20 cellular contexts compared by ENCODE assay signal in the genomic region with DNA sequence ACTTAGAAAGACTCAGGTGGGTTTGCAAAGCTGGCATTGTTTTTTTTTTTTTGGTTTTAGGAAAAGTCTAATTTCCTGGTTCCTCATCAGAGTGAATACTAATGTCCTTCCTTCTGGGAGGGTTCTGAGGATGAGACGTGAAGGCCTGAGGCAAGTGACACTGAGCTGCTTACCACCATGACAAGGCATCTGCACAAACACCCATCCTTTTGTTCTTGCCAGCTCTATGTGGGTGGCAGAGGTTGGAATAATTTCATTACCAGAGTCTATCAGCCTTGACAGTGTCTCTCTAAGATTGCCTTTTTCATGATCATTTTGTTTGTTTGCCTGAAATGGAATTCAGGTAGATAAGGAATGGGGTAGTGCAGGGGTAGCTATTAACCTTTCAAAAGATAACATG. TPM values are rescaled to one million over a fixed set of nuclear protein-coding genes. Genes with fewer than 3 reads are reported as not detected.
DNase-seq lines count a peak whose midpoint lies in the region; ATAC-seq and TF ChIP-seq lines count a peak whose summit lies in the region.
"Had no signal": no experiment of that assay in that cellular context is flagged by ENCODE, and none has a peak within 500 bp of the region (broad histone marks: within the 10 kb centered on the region; RNA-seq: fewer than 3 reads in every experiment).

No MANE protein-coding gene starts in this region.

- peaks cover 7% of the 10 kb centered on the region for H3K4me1 ChIP-seq in mesendoderm (ENCODE audit: control insufficient read depth, low read depth, low read length)
- H3K4me1 ChIP-seq: BLaER1 had no signal

- H2BK5ac ChIP-seq in mesendoderm (ENCODE audit: low read length): no peak overlapping the region

- ATAC-seq in HG03135 (IDR thresholded peaks at IDR 0.05; ENCODE audit: unreplicated experiment): no peak
- ATAC-seq: GM12878 had no signal

- no peaks in the 10 kb centered on the region for H3K79me1 ChIP-seq in mesendoderm (ENCODE audit: low read length)

- no peak overlapping the region for H3K27ac ChIP-seq in mesendoderm (ENCODE audit: low read depth, low read length)
- H3K27ac ChIP-seq in coronary artery: no peak overlapping the region
- H3K27ac ChIP-seq: BLaER1 had no signal

- WGBS in mesendoderm (ENCODE audit: extremely low coverage, insufficient coverage, low lambda C conversion rate): no CpG with 5 or more reads among the region's 1 CpG

- no peak overlapping the region for H3K4ac ChIP-seq in mesendoderm (ENCODE audit: low read depth, low read length)

- no peak for TF ChIP-seq CTCF in coronary artery (IDR thresholded peaks at IDR 0.05)

- in situ Hi-C loops in Caki2 (cut with HindIII; ENCODE audit: low pct_unique_long_range_greater_than_20kb, low sequenced_read_pairs): no loop called here
- in situ Hi-C loops in SK-MEL-5 (cut with HindIII; ENCODE audit: low pct_unique_long_range_greater_than_20kb, low sequenced_read_pairs): no loop called here

- no peaks in the 10 kb centered on the region for H3K36me3 ChIP-seq in mesendoderm (ENCODE audit: control insufficient read depth, insufficient read depth, low read length)
- H3K36me3 ChIP-seq: BLaER1 had no signal

- no peaks in the 10 kb centered on the region for H3K27me3 ChIP-seq in mesendoderm (ENCODE audit: insufficient read depth, low read length, poor library complexity)
- H3K27me3 ChIP-seq: BLaER1 had no signal

- H4K5ac ChIP-seq in mesendoderm (ENCODE audit: low read length): no peak overlapping the region

- H3K79me2 ChIP-seq in mesendoderm (ENCODE audit: control insufficient read depth, insufficient read depth, low read length): no peaks in the 10 kb centered on the region

- no peak overlapping the region for H3K23ac ChIP-seq in mesendoderm (ENCODE audit: low read length)

- H3K18ac ChIP-seq in mesendoderm (ENCODE audit: low read length): no peak overlapping the region

- no peak overlapping the region for H2BK120ac ChIP-seq in mesendoderm (ENCODE audit: low read depth, low read length)

- no peak overlapping the region for H3K4me2 ChIP-seq in mesendoderm (ENCODE audit: low read length)
- H3K4me2 ChIP-seq: BLaER1 had no signal

- H3K56ac ChIP-seq in mesendoderm (ENCODE audit: low read length): no peak overlapping the region

- H3K9ac ChIP-seq in mesendoderm (ENCODE audit: low read length): no peak overlapping the region
- H3K9ac ChIP-seq: BLaER1 had no signal

- peak overlapping the region; percentile 3 for H2BK15ac ChIP-seq in mesendoderm (replicated peaks; ENCODE audit: low read depth)

- H4K8ac ChIP-seq in mesendoderm (ENCODE audit: low read depth, low read length): no peak overlapping the region

- DNase-seq in Caki2 (ENCODE audit: low read depth): peak; percentile 91
- DNase-seq in SK-MEL-5 (ENCODE audit: low read depth, low spot score): peak; percentile 45
- DNase-seq in kidney glomerular epithelial cell (lab: John Stamatoyannopoulos, UW): peak; percentile 38
- DNase-seq in mesendoderm: no peak
- DNase-seq in SW480 (ENCODE audit: low spot score): no peak
- DNase-seq in coronary artery (ENCODE audit: low spot score): no peak
- DNase-seq in activated CD4-positive, alpha-beta T cell treated with anti-CD3 and anti-CD28 coated beads, Interleukin-2, amount 50 U/mL, for 4 hours: no peak
- DNase-seq: 8988T; CD4-positive, alpha-beta memory T cell; DMS 273 treated with DMSO at 0.1 percent for 48 hours; DMS53; DND-41; EL; H9 had no signal

- H3K4me3 ChIP-seq in mesendoderm (ENCODE audit: low read length) (no peak overlapping the region), coronary artery (no peak overlapping the region)
- H3K4me3 ChIP-seq: BLaER1, GM12878 had no signal

- no peak overlapping the region for H2AK5ac ChIP-seq in mesendoderm (ENCODE audit: low read length)

RNA-seq across cellular contexts. Expression of gene RTP4, which starts 17.1 kb away (rescaled TPM):
- not detected in 2 replicates for total RNA-seq in Caki2 (2014; rRNA removed; shearing (Covaris generic); ENCODE audit: low replicate concordance)
- 8.2 and 10.8 TPM in 2 replicates for total RNA-seq in SK-MEL-5 (2014; rRNA removed; shearing (Covaris generic))
- 3.8 and 5.4 TPM in 2 replicates for polyA plus RNA-seq in SK-MEL-5 (2015; cell fraction: cytosol; rRNA removed)
- 1.7 and 3.4 TPM in 2 replicates for polyA plus RNA-seq in SK-MEL-5 (2015; cell fraction: nucleus; rRNA removed)
- polyA plus RNA-seq in mesendoderm (2013, experiment 1 of 2): 0.03 TPM
- 0.04 TPM for polyA plus RNA-seq in mesendoderm (2013, experiment 2 of 2)
- total RNA-seq: A673, G401, H1, H9 had no signal
- polyA plus RNA-seq: H1 had no signal

Comparison
In these comparisons a context has a peak if more than half of its experiments do, and no peak if none do; other contexts are left out.
1. DNase-seq: peak in Caki2 (single experiment), SK-MEL-5 (single experiment) and kidney glomerular epithelial cell (single experiment); none in mesendoderm (single experiment), SW480 (single experiment), coronary artery (single experiment) and activated CD4-positive, alpha-beta T cell treated with anti-CD3 and anti-CD28 coated beads, Interleukin-2, amount 50 U/mL, for 4 hours (0 of 2).